ENCODE assay signal across 8 cellular contexts in genomic region chr3:184381261-184382224, GRCh38. TPM values are rescaled to one million over a fixed set of nuclear protein-coding genes. Genes with fewer than 3 reads are reported as not detected.
DNase-seq lines count a peak whose midpoint lies in the region; ATAC-seq, FAIRE-seq and TF ChIP-seq lines count a peak whose summit lies in the region.
"Had no signal": no experiment of that assay in that cellular context is flagged by ENCODE, and none has a peak within 500 bp of the region (broad histone marks: within the 10 kb centered on the region; RNA-seq: fewer than 3 reads in every experiment).

No MANE protein-coding gene starts in this region.

- H3K9ac ChIP-seq in iPS-15b (ENCODE audit: low read depth, low read length) = no peak overlapping the region
- H3K9ac ChIP-seq in subcutaneous abdominal adipose tissue (ENCODE audit: low read length in 5 of 5) = peak overlapping the region in 2 of 5 donors; percentile 5 to 32

- H3K9me3 ChIP-seq in iPS-15b (ENCODE audit: control insufficient read depth, insufficient read depth, low read length) (no peaks in the 10 kb centered on the region), subcutaneous abdominal adipose tissue (ENCODE audit: control insufficient read depth in 5 of 5, low read length in 5 of 5) (no peaks in the 10 kb centered on the region)
- H3K9me3 ChIP-seq: A549 had no signal

- H3K36me3 ChIP-seq in iPS-15b (ENCODE audit: control insufficient read depth, insufficient read depth, low read length) (no peaks in the 10 kb centered on the region), subcutaneous abdominal adipose tissue (ENCODE audit: control insufficient read depth in 5 of 5, insufficient read depth in 5 of 5, low read length in 5 of 5) (peaks cover 0 to 28% (median 7%) of the 10 kb centered on the region in 5 donors)

- H3K9me3 Mint-ChIP-seq in activated CD4-positive, alpha-beta T cell treated with anti-CD3 and anti-CD28 coated beads, Interleukin-2, amount 10 ng/mL, durations not matched to agents 24 days and 14 days = no peaks in the 10 kb centered on the region

- H3K36me3 Mint-ChIP-seq in activated CD4-positive, alpha-beta T cell treated with anti-CD3 and anti-CD28 coated beads, Interleukin-2, amount 10 ng/mL, durations not matched to agents 24 days and 14 days (ENCODE audit: low read depth) = no peaks in the 10 kb centered on the region

- peaks cover 8% of the 10 kb centered on the region for H3K4me1 ChIP-seq in iPS-15b (ENCODE audit: control insufficient read depth, insufficient read depth, low read length)
- peaks cover 0 to 41% (median 38%) of the 10 kb centered on the region in 5 donors for H3K4me1 ChIP-seq in subcutaneous abdominal adipose tissue (ENCODE audit: control insufficient read depth in 5 of 5, insufficient read depth in 5 of 5, low read length in 5 of 5)

- H3K4me1 Mint-ChIP-seq in activated CD4-positive, alpha-beta T cell treated with anti-CD3 and anti-CD28 coated beads, Interleukin-2, amount 10 ng/mL, durations not matched to agents 24 days and 14 days = peaks cover 2% of the 10 kb centered on the region

- no peak overlapping the region for H3K27ac Mint-ChIP-seq in activated CD4-positive, alpha-beta T cell treated with anti-CD3 and anti-CD28 coated beads, Interleukin-2, amount 10 ng/mL, durations not matched to agents 24 days and 14 days

- H3K27me3 Mint-ChIP-seq in activated CD4-positive, alpha-beta T cell treated with anti-CD3 and anti-CD28 coated beads, Interleukin-2, amount 10 ng/mL, durations not matched to agents 24 days and 14 days = peaks cover 54% of the 10 kb centered on the region

- no peak for ATAC-seq in HG03378 (IDR thresholded peaks at IDR 0.05; ENCODE audit: unreplicated experiment)

- no peak for FAIRE-seq in GM12891 (lab: Jason Lieb, UNC)
- FAIRE-seq: A549 had no signal

- peak overlapping the region; percentile 68 for H3K4me3 ChIP-seq in iPS-15b (ENCODE audit: low read depth, low read length)
- peak overlapping the region in 4 of 5 donors; percentile 55 to 66 (median 62) for H3K4me3 ChIP-seq in subcutaneous abdominal adipose tissue (ENCODE audit: low read depth in 1 of 5, low read length in 5 of 5)

- H3K4me3 Mint-ChIP-seq in activated CD4-positive, alpha-beta T cell treated with anti-CD3 and anti-CD28 coated beads, Interleukin-2, amount 10 ng/mL, durations not matched to agents 24 days and 14 days = peak overlapping the region; percentile 21

- no peak for DNase-seq in activated CD4-positive, alpha-beta T cell treated with anti-CD3 and anti-CD28 coated beads, Interleukin-2, amount 10 ng/mL, durations not matched to agents 24 days and 14 days
- no peak for DNase-seq in activated CD4-positive, alpha-beta T cell treated with anti-CD3 and anti-CD28 coated beads, Interleukin-2, amount 50 U/mL, for 1 hour
- no peak for DNase-seq in GM12891 (ENCODE audit: insufficient read length, low spot score)

- H3K27ac ChIP-seq in subcutaneous abdominal adipose tissue (ENCODE audit: low read depth, low read length) = no peak overlapping the region

- TF ChIP-seq POLR2A in GM12891 (IDR thresholded peaks at IDR 0.05; ENCODE audit: low read depth, low read length) = no peak

- peaks cover 66% of the 10 kb centered on the region for H3K27me3 ChIP-seq in iPS-15b (ENCODE audit: control insufficient read depth, insufficient read depth, low read length)
- H3K27me3 ChIP-seq in subcutaneous abdominal adipose tissue (ENCODE audit: control insufficient read depth in 5 of 5, insufficient read depth in 4 of 5, low read length in 5 of 5) = peaks cover 0 to 21% (median 5%) of the 10 kb centered on the region in 5 donors

- intact Hi-C loops in activated CD4-positive, alpha-beta T cell treated with anti-CD3 and anti-CD28 coated beads, Interleukin-2, amount 10 ng/mL, durations not matched to agents 24 days and 14 days (cut with micrococcal nuclease) = no loop called here

TF ChIP-seq in GM12891, 5 proteins besides CTCF, POLR2A, EP300 and RAD21:
- no peak for TF ChIP-seq TAF1 (IDR thresholded peaks at IDR 0.05; ENCODE audit: low read depth, low read length)
- TF ChIP-seq PAX5 (IDR thresholded peaks at IDR 0.05; ENCODE audit: insufficient read depth, low read length, severe bottlenecking) = no peak
- no peak for TF ChIP-seq POU2F2 (IDR thresholded peaks at IDR 0.05; ENCODE audit: low read depth, low read length)
- TF ChIP-seq SPI1 (IDR thresholded peaks at IDR 0.05; ENCODE audit: low read depth, low read length) = no peak
- TF ChIP-seq POLR2AphosphoS5 (IDR thresholded peaks at IDR 0.05; ENCODE audit: low read depth, low read length) = no peak

RNA-seq across cellular contexts. Expression of gene CHRD, which starts 1.7 kb away (rescaled TPM):
- 0.07 TPM in 1 of 2 replicates, not detected in the other for total RNA-seq in activated CD4-positive, alpha-beta T cell treated with anti-CD3 and anti-CD28 coated beads, Interleukin-2, amount 10 ng/mL, durations not matched to agents 24 days and 14 days
- polyA plus RNA-seq in GM12891 (2012; ENCODE audit: low read depth, missing spikeins) = 0.05 TPM

RNA-seq across cellular contexts. Expression of gene THPO, which starts 3.5 kb away (rescaled TPM):
- not detected in 2 replicates for total RNA-seq in activated CD4-positive, alpha-beta T cell treated with anti-CD3 and anti-CD28 coated beads, Interleukin-2, amount 10 ng/mL, durations not matched to agents 24 days and 14 days
- not detected for polyA plus RNA-seq in GM12891 (2012; ENCODE audit: low read depth, missing spikeins)
- total RNA-seq: mononuclear cell had no signal

RNA-seq across cellular contexts. Expression of gene POLR2H, which starts 20.0 kb away (rescaled TPM):
- total RNA-seq in activated CD4-positive, alpha-beta T cell treated with anti-CD3 and anti-CD28 coated beads, Interleukin-2, amount 10 ng/mL, durations not matched to agents 24 days and 14 days = 159 and 161 TPM in 2 replicates
- polyA plus RNA-seq in GM12891 (2012; ENCODE audit: low read depth, missing spikeins) = 93.5 TPM

RNA-seq across cellular contexts. Expression of gene CLCN2, which starts 20.1 kb away (rescaled TPM):
- total RNA-seq in activated CD4-positive, alpha-beta T cell treated with anti-CD3 and anti-CD28 coated beads, Interleukin-2, amount 10 ng/mL, durations not matched to agents 24 days and 14 days = 8.3 and 8.4 TPM in 2 replicates
- polyA plus RNA-seq in GM12891 (2012; ENCODE audit: low read depth, missing spikeins) = 0.73 TPM

RNA-seq across cellular contexts. Expression of gene FAM131A, which starts 44.1 kb away (rescaled TPM):
- 8.6 and 8.7 TPM in 2 replicates for total RNA-seq in activated CD4-positive, alpha-beta T cell treated with anti-CD3 and anti-CD28 coated beads, Interleukin-2, amount 10 ng/mL, durations not matched to agents 24 days and 14 days
- 2.1 TPM for polyA plus RNA-seq in GM12891 (2012; ENCODE audit: low read depth, missing spikeins)
